In genomic region chr11:74683279-74683871, GRCh38 we compare ENCODE assay signal across 8 cellular contexts. TPM values are rescaled to one million over a fixed set of nuclear protein-coding genes. Genes with fewer than 3 reads are reported as not detected.
A peak's percentile ranks its signal among the peaks of the same experiment; 100 is the strongest.
DNase-seq lines count a peak whose midpoint lies in the region; ATAC-seq and TF ChIP-seq lines count a peak whose summit lies in the region.

No MANE protein-coding gene starts in this region.

- TF ChIP-seq CTCF in HL-60 (IDR thresholded peaks at IDR 0.05; ENCODE audit: insufficient read depth, low read length) (peak; percentile 1), stomach (IDR thresholded peaks at IDR 0.05) (peak in 4 of 7 experiments; percentile 11 to 56 (median 49))

- DNase-seq in HL-60 (ENCODE audit: low read depth in 1 of 2, low spot score in 1 of 2) (no peak), left colon (peak; percentile 25 to 30), stomach (peak; percentile 29), ACHN (no peak), AML-193 (lab: John Stamatoyannopoulos, UW) (no peak), NCI-H187 treated with DMSO at 0.1 percent for 48 hours (lab: John Stamatoyannopoulos, UW) (no peak)
- no peak for DNase-seq in activated CD4-positive, CD25-positive, alpha-beta regulatory T cell (lab: John Stamatoyannopoulos, UW)

- TF ChIP-seq EP300 in stomach (IDR thresholded peaks at IDR 0.05), result no peak

- peak; percentile 72 for ATAC-seq in left colon

- 4 to 8% (median 5%) methylated on average over 40 to 59 of the region's 59 CpGs for WGBS in stomach, 5 donors

- H3K27me3 Mint-ChIP-seq in dendritic cell treated with granulocyte-macrophage colony-stimulating factor and Interleukin-4, amounts not matched to agents 40 ng/mL and 50 ng/mL, for 4 days, result peaks cover 28% of the 10 kb centered on the region

- peaks cover 9% of the 10 kb centered on the region for H3K9me3 Mint-ChIP-seq in dendritic cell treated with granulocyte-macrophage colony-stimulating factor and Interleukin-4, amounts not matched to agents 40 ng/mL and 50 ng/mL, for 4 days

- H3K9me3 ChIP-seq in stomach, result no peaks in the 10 kb centered on the region

- peaks cover 54% of the 10 kb centered on the region for H3K4me1 Mint-ChIP-seq in dendritic cell treated with granulocyte-macrophage colony-stimulating factor and Interleukin-4, amounts not matched to agents 40 ng/mL and 50 ng/mL, for 4 days (ENCODE audit: low read depth)

- H3K27me3 ChIP-seq in HL-60 (ENCODE audit: insufficient read depth, poor library complexity, severe bottlenecking), result peaks cover 10% of the 10 kb centered on the region
- peaks cover 0 to 16% (median 6%) of the 10 kb centered on the region in 3 donors for H3K27me3 ChIP-seq in stomach

- peak overlapping the region; percentile 73 for H3K4me3 Mint-ChIP-seq in dendritic cell treated with granulocyte-macrophage colony-stimulating factor and Interleukin-4, amounts not matched to agents 40 ng/mL and 50 ng/mL, for 4 days

- H3K27ac ChIP-seq in HL-60 (replicated peaks) (no peak overlapping the region), stomach (peak overlapping the region in 4 of 5 donors; percentile 5 to 85 (median 56))

- in situ Hi-C loops in ACHN (cut with HindIII; ENCODE audit: low pct_ligation_motif_present, low pct_unique_long_range_greater_than_20kb, low sequenced_read_pairs), result no loop called here

- peaks cover 24 to 46% (median 33%) of the 10 kb centered on the region in 4 donors for H3K4me1 ChIP-seq in stomach

- H3K36me3 ChIP-seq in stomach, result no peaks in the 10 kb centered on the region

- H3K4me3 ChIP-seq in HL-60 (replicated peaks; ENCODE audit: insufficient read depth, low read length) (peak overlapping the region; percentile 22), stomach (peak overlapping the region; percentile 35 to 54 (median 48))

- H3K27ac Mint-ChIP-seq in dendritic cell treated with granulocyte-macrophage colony-stimulating factor and Interleukin-4, amounts not matched to agents 40 ng/mL and 50 ng/mL, for 4 days, result peak overlapping the region; percentile 90

- TF ChIP-seq POLR2A in stomach (IDR thresholded peaks at IDR 0.05), result no peak

- intact Hi-C loops in dendritic cell treated with granulocyte-macrophage colony-stimulating factor and Interleukin-4, amounts not matched to agents 40 ng/mL and 50 ng/mL, for 4 days (cut with micrococcal nuclease), result no loop called here
- intact Hi-C loops in left colon (cut with DNase I, micrococcal nuclease), result no loop called here
- intact Hi-C loops in stomach (cut with DNase I; ENCODE audit: low total_unique reads), result no loop called here

- peaks cover 7% of the 10 kb centered on the region for H3K36me3 Mint-ChIP-seq in dendritic cell treated with granulocyte-macrophage colony-stimulating factor and Interleukin-4, amounts not matched to agents 40 ng/mL and 50 ng/mL, for 4 days (ENCODE audit: low read depth)

RNA-seq across cellular contexts. Expression of gene CHRDL2, which starts 47.9 kb away (rescaled TPM):
- total RNA-seq in left colon (1 to 10 TPM in 1 of 2 donors, not detected in 1; 4.6 TPM), stomach (10 to 100 TPM in 2 of 5 donors, 1 to 10 TPM in 2, under 1 TPM in 1; 0.92 to 14.6 (median 7.2) TPM)
- polyA plus RNA-seq in stomach, result 10 to 100 TPM in 1 of 3 donors, 1 to 10 TPM in 1, not detected in 1; 5.4 to 38.4 TPM

Comparison
In these comparisons a context has a peak if more than half of its experiments do, and no peak if none do; other contexts are left out.
1. DNase-seq: peak in left colon (2 of 2) and stomach (single experiment); none in HL-60 (0 of 2), activated CD4-positive, CD25-positive, alpha-beta regulatory T cell (0 of 4), ACHN (single experiment), AML-193 (0 of 2) and NCI-H187 treated with DMSO at 0.1 percent for 48 hours (single experiment).